ENCODE assay signal across 8 cellular contexts in genomic region chr20:4720121-4720976, GRCh38. TPM values are rescaled to one million over a fixed set of nuclear protein-coding genes. Genes with fewer than 3 reads are reported as not detected.
DNase-seq lines count a peak whose midpoint lies in the region; ATAC-seq and TF ChIP-seq lines count a peak whose summit lies in the region.

No MANE protein-coding gene starts in this region.

- no peaks in the 10 kb centered on the region for H3K9me3 ChIP-seq in testis

- peak overlapping the region; percentile 57 to 85 for H3K27ac ChIP-seq in testis

- intact Hi-C loops in testis (cut with DNase I; ENCODE audit: low total_unique reads), result loop anchor here (5.0 kb wide), 1 partner anchor 108 kb away; no protein-coding TSS in a partner anchor

- DNase-seq in ELF-1 (ENCODE audit: low read depth, low spot score) (peak; percentile 78), SIG-M5 treated with dmso at 0.1 percent for 504 hours (lab: John Stamatoyannopoulos, UW; ENCODE audit: unreplicated experiment) (peak; percentile 98), activated gamma-delta T cell treated with Interleukin-2 at 50 U/mL for 16 hours (peak; percentile 70), foreskin melanocyte (peak; percentile 57), omental fat pad (ENCODE audit: low spot score) (no peak), testis (peak; percentile 87)
- DNase-seq in Jurkat, Clone E6-1 (ENCODE audit: low read depth, low spot score), result peak; percentile 66

- H3K27me3 ChIP-seq in testis, result no peaks in the 10 kb centered on the region

- ATAC-seq in GM21723 (IDR thresholded peaks at IDR 0.05; ENCODE audit: unreplicated experiment) (peak; percentile 95), omental fat pad (ENCODE audit: low FRiP score) (peak; percentile 75)

- TF ChIP-seq CTCF in omental fat pad (IDR thresholded peaks at IDR 0.05) (peak in 2 of 3 donors; percentile 32 to 66), testis (IDR thresholded peaks at IDR 0.05) (peak; percentile 56 to 77 (median 70))

- no peak for TF ChIP-seq POLR2A in testis (IDR thresholded peaks at IDR 0.05)

- no peaks in the 10 kb centered on the region for H3K36me3 ChIP-seq in testis (ENCODE audit: low read depth, missing control alignments)

- peaks cover 16% of the 10 kb centered on the region for H3K4me1 ChIP-seq in testis

- H3K4me3 ChIP-seq in Jurkat, Clone E6-1 (ENCODE audit: low read length), result no peak overlapping the region
- no peak overlapping the region for H3K4me3 ChIP-seq in testis

- WGBS in testis, 2 donors, result 23 to 26% methylated on average over 15 of the region's 15 CpGs

RNA-seq across cellular contexts. Expression of gene PRND, which starts 1.4 kb away (rescaled TPM):
- not detected for polyA plus RNA-seq in Jurkat, Clone E6-1 (2012; ENCODE audit: insufficient read depth, insufficient read length)
- total RNA-seq in omental fat pad (under 1 TPM in 1 of 4 donors, not detected in 3; 0.09 TPM), testis (100 to 1,000 TPM; 431 to 729 TPM)
- 147 TPM for polyA plus RNA-seq in testis (ENCODE audit: insufficient read depth, low read depth, low replicate concordance)

RNA-seq across cellular contexts. Expression of gene PRNP, which starts 34.1 kb away (rescaled TPM):
- 28.4 TPM for polyA plus RNA-seq in Jurkat, Clone E6-1 (2012; ENCODE audit: insufficient read depth, insufficient read length)
- total RNA-seq in omental fat pad, result 100 to 1,000 TPM in 2 of 4 donors, 10 to 100 TPM in 2; 65.6 to 140 (median 114) TPM
- 100 to 1,000 TPM; 126 to 238 TPM for total RNA-seq in testis
- polyA plus RNA-seq in testis (ENCODE audit: insufficient read depth, low read depth, low replicate concordance), result 171 TPM

Comparison
In these comparisons a context has a peak if more than half of its experiments do, and no peak if none do; other contexts are left out.
1. RNA of gene PRND, which starts 1.4 kb away (total RNA-seq): 431 to 729 TPM in testis; 0.09 TPM in omental fat pad; every median in the first group is over 100 times any median in the second.